Comparison of ENCODE assay signal across 19 cellular contexts in the genomic region with DNA sequence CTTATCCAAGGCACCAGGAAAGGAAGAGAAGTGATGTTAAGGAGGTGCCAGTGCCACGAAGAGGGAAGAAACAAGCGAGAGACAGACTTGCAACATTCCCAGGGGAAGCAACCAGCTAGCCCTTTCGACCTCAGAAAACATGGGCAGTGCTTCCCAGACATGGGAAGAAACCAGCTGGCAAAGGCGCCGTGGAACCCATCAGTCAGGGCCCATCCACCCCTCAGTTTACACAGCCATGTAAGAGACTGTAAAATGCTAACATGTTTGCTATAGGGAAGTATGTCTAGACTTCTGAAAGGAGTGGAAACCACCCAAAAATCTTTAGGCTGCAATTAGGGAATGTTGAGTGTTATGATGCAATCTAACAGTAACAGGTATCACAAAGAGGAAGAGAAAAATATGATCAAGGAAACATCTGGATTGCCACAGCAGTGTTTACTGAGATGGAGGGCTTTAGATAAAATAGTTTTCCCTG. TPM values are rescaled to one million over a fixed set of nuclear protein-coding genes. Genes with fewer than 3 reads are reported as not detected.
DNase-seq lines count a peak whose midpoint lies in the region; TF ChIP-seq lines count a peak whose summit lies in the region.
"Had no signal": no experiment of that assay in that cellular context is flagged by ENCODE, and none has a peak within 500 bp of the region (broad histone marks: within the 10 kb centered on the region; RNA-seq: fewer than 3 reads in every experiment).

No MANE protein-coding gene starts in this region.

- no peaks in the 10 kb centered on the region; the same call in none of the 2 replicates for H3K36me3 ChIP-seq in KMS-11 (ENCODE audit: insufficient read depth)
- H3K36me3 ChIP-seq in neutrophil = peaks cover 45% of the 10 kb centered on the region

- H3K9me3 ChIP-seq in neutrophil = no peaks in the 10 kb centered on the region
- H3K9me3 ChIP-seq: HAP-1, mucosa of descending colon, SJSA1, tibial nerve had no signal

- H3K27ac Mint-ChIP-seq in activated CD4-positive, alpha-beta memory T cell treated with anti-CD3 and anti-CD28 coated beads, Interleukin-2, amount 10 ng/mL, durations not matched to agents 7 days and 5 days = peak overlapping the region; percentile 12
- no peak overlapping the region for H3K27ac Mint-ChIP-seq in activated CD4-positive, alpha-beta memory T cell treated with anti-CD3 and anti-CD28 coated beads for 36 hours
- H3K27ac Mint-ChIP-seq: activated CD8-positive, alpha-beta memory T cell treated with anti-CD3 and anti-CD28 coated beads, Interleukin-2, amount 10 ng/mL, durations not matched to agents 7 days and 5 days had no signal

- H3K4me3 ChIP-seq in KMS-11 (IDR thresholded peaks at IDR 0.05; ENCODE audit: insufficient read depth, low read depth, low read length) (no peak overlapping the region), neutrophil (ENCODE audit: low read depth in 1 of 2, low read length in 1 of 2) (no peak overlapping the region)
- H3K4me3 ChIP-seq: HAP-1, mucosa of descending colon, SJSA1, tibial nerve had no signal

- H3K4me2 ChIP-seq in KMS-11 = peak overlapping the region; percentile 25; the same call in 1 of the 2 replicates

- POLR2A ChIA-PET in activated CD4-positive, alpha-beta memory T cell treated with anti-CD3 and anti-CD28 coated beads, Interleukin-2, amount 10 ng/mL, durations not matched to agents 7 days and 5 days (lab: Charles Lee) = no interaction called here
- POLR2A ChIA-PET in activated CD4-positive, alpha-beta memory T cell treated with anti-CD3 and anti-CD28 coated beads for 36 hours (lab: Charles Lee) = no interaction called here

- no peak for DNase-seq in activated CD4-positive, alpha-beta memory T cell treated with anti-CD3 and anti-CD28 coated beads, Interleukin-2, amount 10 ng/mL, durations not matched to agents 7 days and 5 days
- no peak for DNase-seq in activated CD4-positive, alpha-beta memory T cell treated with anti-CD3 and anti-CD28 coated beads for 36 hours
- no peak for DNase-seq in caudate nucleus (lab: John Stamatoyannopoulos, UW)
- DNase-seq in Ammon's horn (ENCODE audit: low spot score) = no peak
- DNase-seq in activated CD4-positive, alpha-beta T cell treated with anti-CD3 and anti-CD28 coated beads for 48 hours = no peak
- no peak for DNase-seq in mesenteric fat pad (ENCODE audit: low spot score)
- DNase-seq: activated CD4-positive, alpha-beta T cell treated with anti-CD3 and anti-CD28 coated beads for 1 hour; activated CD8-positive, alpha-beta memory T cell treated with anti-CD3 and anti-CD28 coated beads, Interleukin-2, amount 10 ng/mL, durations not matched to agents 7 days and 5 days; activated effector memory CD4-positive, alpha-beta T cell treated with anti-CD3 and anti-CD28 coated beads, Interleukin-2, amount 50 U/mL, for 16 hours; aorta; CD4-positive, CD25-positive, alpha-beta regulatory T cell; DMS79; mucosa of descending colon; NCI-H1092 had no signal

- H3K27ac ChIP-seq in KMS-11 (peak overlapping the region; percentile 33; the same call in 1 of the 2 replicates), caudate nucleus (ENCODE audit: low read depth, low read length) (peak overlapping the region; percentile 60), neutrophil (peak overlapping the region; percentile 23)
- H3K27ac ChIP-seq: SJSA1, tibial nerve had no signal

- peaks cover 80% of the 10 kb centered on the region for H3K36me3 Mint-ChIP-seq in activated CD4-positive, alpha-beta memory T cell treated with anti-CD3 and anti-CD28 coated beads, Interleukin-2, amount 10 ng/mL, durations not matched to agents 7 days and 5 days (ENCODE audit: low read depth)
- peaks cover 44% of the 10 kb centered on the region for H3K36me3 Mint-ChIP-seq in activated CD4-positive, alpha-beta memory T cell treated with anti-CD3 and anti-CD28 coated beads for 36 hours

- H2AFZ ChIP-seq in KMS-11 (ENCODE audit: low read depth) = no peak overlapping the region

- no peak overlapping the region for H3K9ac ChIP-seq in KMS-11

- H3K79me2 ChIP-seq in KMS-11 (ENCODE audit: insufficient read depth, low read depth) = no peaks in the 10 kb centered on the region

- H3K4me1 Mint-ChIP-seq in activated CD4-positive, alpha-beta memory T cell treated with anti-CD3 and anti-CD28 coated beads, Interleukin-2, amount 10 ng/mL, durations not matched to agents 7 days and 5 days = no peaks in the 10 kb centered on the region
- no peaks in the 10 kb centered on the region for H3K4me1 Mint-ChIP-seq in activated CD4-positive, alpha-beta memory T cell treated with anti-CD3 and anti-CD28 coated beads for 36 hours (ENCODE audit: low read depth)
- H3K4me1 Mint-ChIP-seq: activated CD8-positive, alpha-beta memory T cell treated with anti-CD3 and anti-CD28 coated beads, Interleukin-2, amount 10 ng/mL, durations not matched to agents 7 days and 5 days had no signal

- intact Hi-C loops in activated CD4-positive, alpha-beta memory T cell treated with anti-CD3 and anti-CD28 coated beads for 36 hours (cut with micrococcal nuclease) = no loop called here

- H3K27me3 Mint-ChIP-seq in activated CD4-positive, alpha-beta memory T cell treated with anti-CD3 and anti-CD28 coated beads, Interleukin-2, amount 10 ng/mL, durations not matched to agents 7 days and 5 days = no peaks in the 10 kb centered on the region
- H3K27me3 Mint-ChIP-seq in activated CD4-positive, alpha-beta memory T cell treated with anti-CD3 and anti-CD28 coated beads for 36 hours = no peaks in the 10 kb centered on the region
- H3K27me3 Mint-ChIP-seq: activated CD8-positive, alpha-beta memory T cell treated with anti-CD3 and anti-CD28 coated beads, Interleukin-2, amount 10 ng/mL, durations not matched to agents 7 days and 5 days; CD4-positive, CD25-positive, alpha-beta regulatory T cell had no signal

- H3K27me3 ChIP-seq in KMS-11 (ENCODE audit: insufficient read depth, low read depth) (no peaks in the 10 kb centered on the region), neutrophil (no peaks in the 10 kb centered on the region)
- H3K27me3 ChIP-seq: SJSA1, tibial nerve had no signal

- no peak for TF ChIP-seq CTCF in KMS-11 (conservative IDR thresholded peaks at IDR 0.05; ENCODE audit: low read depth, low read length)
- no peak for TF ChIP-seq CTCF in neutrophil (IDR thresholded peaks at IDR 0.05)

- CTCF ChIA-PET in activated CD4-positive, alpha-beta memory T cell treated with anti-CD3 and anti-CD28 coated beads, Interleukin-2, amount 10 ng/mL, durations not matched to agents 7 days and 5 days (lab: Charles Lee) = interaction anchor here (3.4 kb wide), 1 partner anchor 9 kb away, joined by 18 read pairs; no protein-coding TSS in a partner anchor
- CTCF ChIA-PET in activated CD4-positive, alpha-beta memory T cell treated with anti-CD3 and anti-CD28 coated beads for 36 hours (lab: Charles Lee) = no interaction called here

- H3K4me1 ChIP-seq in KMS-11 (ENCODE audit: low read depth, poor library complexity, severe bottlenecking) (peaks cover 58% of the 10 kb centered on the region), neutrophil (ENCODE audit: control insufficient read depth in 1 of 2, insufficient read depth in 1 of 2, low read depth in 1 of 2, low read length in 1 of 2) (peaks cover 10% of the 10 kb centered on the region in 2 experiments)
- H3K4me1 ChIP-seq: HAP-1, SJSA1, tibial nerve had no signal

- H3K9me3 Mint-ChIP-seq in activated CD4-positive, alpha-beta memory T cell treated with anti-CD3 and anti-CD28 coated beads, Interleukin-2, amount 10 ng/mL, durations not matched to agents 7 days and 5 days = no peaks in the 10 kb centered on the region
- H3K9me3 Mint-ChIP-seq in activated CD4-positive, alpha-beta memory T cell treated with anti-CD3 and anti-CD28 coated beads for 36 hours = no peaks in the 10 kb centered on the region

- H3K4me3 Mint-ChIP-seq in activated CD4-positive, alpha-beta memory T cell treated with anti-CD3 and anti-CD28 coated beads, Interleukin-2, amount 10 ng/mL, durations not matched to agents 7 days and 5 days = no peak overlapping the region
- no peak overlapping the region for H3K4me3 Mint-ChIP-seq in activated CD4-positive, alpha-beta memory T cell treated with anti-CD3 and anti-CD28 coated beads for 36 hours
- H3K4me3 Mint-ChIP-seq: activated CD8-positive, alpha-beta memory T cell treated with anti-CD3 and anti-CD28 coated beads, Interleukin-2, amount 10 ng/mL, durations not matched to agents 7 days and 5 days; CD4-positive, CD25-positive, alpha-beta regulatory T cell had no signal

- no peaks in the 10 kb centered on the region for H4K20me1 ChIP-seq in KMS-11 (ENCODE audit: insufficient read depth)

RNA-seq across cellular contexts. Expression of a gene that starts 26.3 kb away (rescaled TPM):
- 100 to 1,000 TPM; 125 to 131 TPM for total RNA-seq in activated CD4-positive, alpha-beta memory T cell treated with anti-CD3 and anti-CD28 coated beads, Interleukin-2, amount 10 ng/mL, durations not matched to agents 7 days and 5 days
- 100 to 1,000 TPM; 112 to 120 TPM for total RNA-seq in activated CD4-positive, alpha-beta memory T cell treated with anti-CD3 and anti-CD28 coated beads for 36 hours
- 80.9 TPM for total RNA-seq in mesenteric fat pad

RNA-seq across cellular contexts. Expression of a gene that starts 29.4 kb away (rescaled TPM):
- total RNA-seq in activated CD4-positive, alpha-beta memory T cell treated with anti-CD3 and anti-CD28 coated beads, Interleukin-2, amount 10 ng/mL, durations not matched to agents 7 days and 5 days = 10 to 100 TPM; 27.6 to 29.1 TPM
- total RNA-seq in activated CD4-positive, alpha-beta memory T cell treated with anti-CD3 and anti-CD28 coated beads for 36 hours = 10 to 100 TPM; 22.0 to 22.4 TPM
- 50.5 TPM for total RNA-seq in mesenteric fat pad
